In the genomic region with DNA sequence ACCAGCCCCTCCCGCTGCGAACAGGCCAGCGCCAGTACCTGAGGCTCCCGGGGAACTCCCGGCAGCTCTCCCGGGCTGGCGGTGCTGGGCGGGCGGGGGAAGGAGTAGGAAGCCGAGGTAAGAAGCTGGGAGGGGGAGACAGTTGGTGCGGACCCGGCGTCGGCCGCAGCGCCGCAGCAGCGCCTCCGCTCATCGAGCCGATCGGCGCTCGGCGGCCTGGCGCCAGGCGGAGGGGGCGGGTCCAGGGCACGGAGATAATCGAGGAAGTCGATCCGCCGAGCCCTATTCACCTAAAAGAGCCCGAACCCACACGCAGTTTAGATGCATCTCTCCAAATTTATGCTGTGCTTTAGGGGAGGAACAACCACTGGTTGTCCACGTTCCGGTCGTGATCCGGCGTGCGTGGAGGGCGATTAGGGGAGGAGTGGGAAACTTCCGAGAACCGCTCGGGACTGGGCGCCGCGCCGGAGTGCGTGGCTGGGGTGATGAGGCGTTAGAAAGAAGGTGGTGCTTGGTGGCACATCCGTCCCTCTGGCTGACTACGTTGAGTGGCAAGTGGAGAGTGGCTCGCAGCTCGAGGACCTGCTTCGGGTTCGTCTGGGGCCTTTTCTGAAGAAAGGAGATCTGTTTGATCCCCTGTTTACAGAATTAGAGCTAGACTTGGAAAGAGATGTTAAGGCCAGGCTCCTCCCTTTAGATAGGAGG, we compare ENCODE assay signal across 8 cellular contexts. TPM values are rescaled to one million over a fixed set of nuclear protein-coding genes. Genes with fewer than 3 reads are reported as not detected.
DNase-seq lines count a peak whose midpoint lies in the region; ATAC-seq and TF ChIP-seq lines count a peak whose summit lies in the region.

A gene with protein sequence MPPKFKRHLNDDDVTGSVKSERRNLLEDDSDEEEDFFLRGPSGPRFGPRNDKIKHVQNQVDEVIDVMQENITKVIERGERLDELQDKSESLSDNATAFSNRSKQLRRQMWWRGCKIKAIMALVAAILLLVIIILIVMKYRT (minus strand): TSS at position 194 of the 705 bp plus-strand sequence. CDS start 3,651 bp downstream, outside the sequence.

- POLR2A ChIA-PET in activated CD4-positive, alpha-beta memory T cell treated with anti-CD3 and anti-CD28 coated beads for 36 hours (lab: Charles Lee) = interaction anchor here (1.0 to 3.1 kb wide), 7 partner anchors 35 to 256 kb away, joined by 3 to 11 read pairs (median 3); partner anchors contain the start of genes METTL13 and PRRC2C

- H3K27me3 Mint-ChIP-seq in CD4-positive, CD25-positive, alpha-beta regulatory T cell = no peaks in the 10 kb centered on the region
- H3K27me3 Mint-ChIP-seq in activated CD4-positive, alpha-beta memory T cell treated with anti-CD3 and anti-CD28 coated beads for 36 hours = no peaks in the 10 kb centered on the region

- intact Hi-C loops in activated CD4-positive, alpha-beta memory T cell treated with anti-CD3 and anti-CD28 coated beads for 36 hours (cut with micrococcal nuclease) = loop anchor here (1.0 to 10.0 kb wide), 8 partner anchors 39 to 1947 kb away; partner anchors contain the start of genes DNM3, METTL13, METTL18 and PRRC2C
- intact Hi-C loops in right lobe of liver (cut with DNase I) = no loop called here

- CTCF ChIA-PET in activated CD4-positive, alpha-beta memory T cell treated with anti-CD3 and anti-CD28 coated beads for 36 hours (lab: Charles Lee) = interaction anchor here (1.0 to 3.0 kb wide), 6 partner anchors 23 to 986 kb away, joined by 3 to 8 read pairs (median 5); partner anchors contain the start of gene PRRC2C

- peak within 1 kb of the TSS; percentile 98 to 100 (median 100) for H3K27ac Mint-ChIP-seq in CD4-positive, CD25-positive, alpha-beta regulatory T cell
- H3K27ac Mint-ChIP-seq in activated CD4-positive, alpha-beta memory T cell treated with anti-CD3 and anti-CD28 coated beads for 36 hours = peak within 1 kb of the TSS; percentile 100

- under 1% methylated on average over 38 of the region's 57 CpGs for WGBS in right lobe of liver (ENCODE audit: insufficient coverage, low coverage, low lambda C conversion rate, missing lambda C conversion rate)

- peak; percentile 77 to 94 (median 89) for DNase-seq in CD4-positive, CD25-positive, alpha-beta regulatory T cell
- DNase-seq in NCI-H748 treated with DMSO at 0.1 percent for 48 hours (lab: John Stamatoyannopoulos, UW) (peak; percentile 53), dermis microvascular lymphatic vessel endothelial cell (ENCODE audit: low read depth in 2 of 2) (peak; percentile 52 to 89), right lobe of liver (peak; percentile 89 to 90 (median 90))
- peak; percentile 92 for DNase-seq in activated CD4-positive, alpha-beta memory T cell treated with anti-CD3 and anti-CD28 coated beads for 36 hours
- peak; percentile 86 for DNase-seq in stimulated activated CD4-positive, alpha-beta T cell treated with anti-CD3 and anti-CD28 coated beads, Interleukin-4, amount 100 ng/mL, for 24 hours

- H3K36me3 ChIP-seq in CD4-positive, CD25-positive, alpha-beta regulatory T cell (ENCODE audit: control insufficient read depth, insufficient read depth, low read length) = peaks cover 13% of the 10 kb centered on the region
- peaks cover 0 to 9% (median 2%) of the 10 kb centered on the region in 4 donors for H3K36me3 ChIP-seq in right lobe of liver

- H3K27me3 ChIP-seq in CD4-positive, CD25-positive, alpha-beta regulatory T cell (ENCODE audit: control insufficient read depth, insufficient read depth, low read length) = no peaks in the 10 kb centered on the region
- H3K27me3 ChIP-seq in right lobe of liver = no peaks in the 10 kb centered on the region

- peak within 1 kb of the TSS; percentile 92 for H3K4me3 ChIP-seq in CD4-positive, CD25-positive, alpha-beta regulatory T cell (ENCODE audit: low read depth, low read length)
- H3K4me3 ChIP-seq in right lobe of liver = peak within 1 kb of the TSS; percentile 82 to 87 (median 83)

- H3K27ac ChIP-seq in CD4-positive, CD25-positive, alpha-beta regulatory T cell (ENCODE audit: insufficient read depth, low read length, poor library complexity, severe bottlenecking) = peak within 1 kb of the TSS; percentile 95
- H3K27ac ChIP-seq in right lobe of liver = peak within 1 kb of the TSS; percentile 90 to 95 (median 91)

- TF ChIP-seq POLR2A in right lobe of liver (IDR thresholded peaks at IDR 0.05) = peak; percentile 78

- peak within 1 kb of the TSS; percentile 97 to 99 (median 99) for H3K4me3 Mint-ChIP-seq in CD4-positive, CD25-positive, alpha-beta regulatory T cell
- H3K4me3 Mint-ChIP-seq in activated CD4-positive, alpha-beta memory T cell treated with anti-CD3 and anti-CD28 coated beads for 36 hours = peak within 1 kb of the TSS; percentile 99

- peaks cover 50% of the 10 kb centered on the region for H3K4me1 ChIP-seq in CD4-positive, CD25-positive, alpha-beta regulatory T cell (ENCODE audit: control insufficient read depth, insufficient read depth, low read length, poor library complexity, severe bottlenecking)
- peaks cover 0 to 8% (median 4%) of the 10 kb centered on the region in 4 donors for H3K4me1 ChIP-seq in right lobe of liver

- H3K4me1 Mint-ChIP-seq in CD4-positive, CD25-positive, alpha-beta regulatory T cell = peaks cover 25 to 61% (median 46%) of the 10 kb centered on the region in 4 donors
- H3K4me1 Mint-ChIP-seq in activated CD4-positive, alpha-beta memory T cell treated with anti-CD3 and anti-CD28 coated beads for 36 hours (ENCODE audit: low read depth) = peaks cover 47% of the 10 kb centered on the region

- H3K36me3 Mint-ChIP-seq in CD4-positive, CD25-positive, alpha-beta regulatory T cell = peaks cover 5% of the 10 kb centered on the region
- peaks cover 4% of the 10 kb centered on the region for H3K36me3 Mint-ChIP-seq in activated CD4-positive, alpha-beta memory T cell treated with anti-CD3 and anti-CD28 coated beads for 36 hours

- H3K9me3 Mint-ChIP-seq in CD4-positive, CD25-positive, alpha-beta regulatory T cell = no peaks in the 10 kb centered on the region
- H3K9me3 Mint-ChIP-seq in activated CD4-positive, alpha-beta memory T cell treated with anti-CD3 and anti-CD28 coated beads for 36 hours = no peaks in the 10 kb centered on the region

- TF ChIP-seq CTCF in right lobe of liver (IDR thresholded peaks at IDR 0.05) = no peak

- peak; percentile 89 to 91 for ATAC-seq in CD4-positive, CD25-positive, alpha-beta regulatory T cell (ENCODE audit: low read depth in 2 of 2)
- ATAC-seq in GM19395 (IDR thresholded peaks at IDR 0.05; ENCODE audit: unreplicated experiment) (peak; percentile 92), HG03521 (IDR thresholded peaks at IDR 0.05; ENCODE audit: unreplicated experiment) (peak; percentile 87), right lobe of liver (peak; percentile 92 to 95 (median 94))

- no peaks in the 10 kb centered on the region for H3K9me3 ChIP-seq in CD4-positive, CD25-positive, alpha-beta regulatory T cell (ENCODE audit: control insufficient read depth in 2 of 2, low read length in 2 of 2)
- H3K9me3 ChIP-seq in right lobe of liver = no peaks in the 10 kb centered on the region

RNA-seq across cellular contexts. Expression of the gene that starts here (rescaled TPM):
- total RNA-seq in CD4-positive, CD25-positive, alpha-beta regulatory T cell = 23.1 TPM
- 10 to 100 TPM; 16.1 to 25.3 (median 20.9) TPM for polyA plus RNA-seq in CD4-positive, CD25-positive, alpha-beta regulatory T cell
- total RNA-seq in activated CD4-positive, alpha-beta memory T cell treated with anti-CD3 and anti-CD28 coated beads for 36 hours = 10 to 100 TPM; 13.2 to 14.2 TPM
- 3.1 and 4.9 TPM in 2 replicates for total RNA-seq in dermis microvascular lymphatic vessel endothelial cell
- 1 to 10 TPM; 3.9 to 7.9 (median 6.0) TPM for total RNA-seq in right lobe of liver

Comparison
In these comparisons a context has a peak if more than half of its experiments do, and no peak if none do; other contexts are left out.
1. Peak in every context shown above with its lines: DNase-seq, ATAC-seq, H3K4me3 ChIP-seq and H3K27ac ChIP-seq.